10 cellular contexts compared by ENCODE assay signal in the genomic region with DNA sequence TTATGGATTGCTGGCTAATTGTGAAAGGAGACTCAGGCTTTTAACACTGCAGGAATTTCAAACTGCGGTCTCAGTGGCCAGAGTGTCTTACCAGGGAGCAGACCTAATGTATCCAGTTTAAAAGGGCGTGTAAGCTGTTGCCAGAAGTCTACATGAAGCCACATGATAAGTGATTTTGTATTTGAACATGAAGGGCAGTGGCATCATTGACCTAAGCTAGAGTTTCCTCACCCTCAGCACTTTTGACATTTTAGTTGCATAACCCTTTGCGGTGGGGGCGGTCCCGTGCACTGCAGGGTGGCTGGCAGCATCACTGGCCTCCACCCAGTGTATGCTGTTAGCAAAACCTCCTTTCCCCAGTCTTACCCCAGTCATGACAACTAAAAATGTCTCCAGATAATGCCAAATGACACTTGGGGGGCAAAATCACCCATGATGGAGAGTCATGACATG. TPM values are rescaled to one million over a fixed set of nuclear protein-coding genes. Genes with fewer than 3 reads are reported as not detected.
DNase-seq lines count a peak whose midpoint lies in the region; ATAC-seq lines count a peak whose summit lies in the region.
"Had no signal": no experiment of that assay in that cellular context is flagged by ENCODE, and none has a peak within 500 bp of the region (broad histone marks: within the 10 kb centered on the region; RNA-seq: fewer than 3 reads in every experiment).

No MANE protein-coding gene starts in this region.

- intact Hi-C loops in left ventricle myocardium superior (cut with micrococcal nuclease): no loop called here

- H3K27ac ChIP-seq in substantia nigra (ENCODE audit: low read depth, low read length, poor library complexity, severe bottlenecking): peak overlapping the region; percentile 29
- H3K27ac ChIP-seq: A549 had no signal

- DNase-seq in activated CD8-positive, alpha-beta memory T cell treated with anti-CD3 and anti-CD28 coated beads, Interleukin-2, amount 10 ng/mL, durations not matched to agents 7 days and 5 days: peak; percentile 67
- no peak for DNase-seq in activated CD8-positive, alpha-beta memory T cell treated with anti-CD3 and anti-CD28 coated beads for 24 hours
- DNase-seq in activated CD4-positive, alpha-beta T cell treated with anti-CD3 and anti-CD28 coated beads, Interleukin-2, amount 50 U/mL, for 4 hours: peak; percentile 42 to 46
- DNase-seq in left ventricle myocardium superior (peak; percentile 69), substantia nigra (lab: John Stamatoyannopoulos, UW) (peak in 3 of 49 donors; percentile 8 to 25 (median 13)), NCI-H748 treated with DMSO at 0.1 percent for 48 hours (lab: John Stamatoyannopoulos, UW) (no peak), ACHN (no peak)

- H3K9me3 Mint-ChIP-seq in activated CD8-positive, alpha-beta memory T cell treated with anti-CD3 and anti-CD28 coated beads, Interleukin-2, amount 10 ng/mL, durations not matched to agents 7 days and 5 days (ENCODE audit: low read depth): no peaks in the 10 kb centered on the region

- no peak overlapping the region for H3K4me3 Mint-ChIP-seq in activated CD8-positive, alpha-beta memory T cell treated with anti-CD3 and anti-CD28 coated beads, Interleukin-2, amount 10 ng/mL, durations not matched to agents 7 days and 5 days

- H3K36me3 Mint-ChIP-seq in activated CD8-positive, alpha-beta memory T cell treated with anti-CD3 and anti-CD28 coated beads, Interleukin-2, amount 10 ng/mL, durations not matched to agents 7 days and 5 days: peaks cover 32% of the 10 kb centered on the region

- H3K4me1 Mint-ChIP-seq in activated CD8-positive, alpha-beta memory T cell treated with anti-CD3 and anti-CD28 coated beads, Interleukin-2, amount 10 ng/mL, durations not matched to agents 7 days and 5 days: peaks cover 85% of the 10 kb centered on the region

- peak; percentile 52 for ATAC-seq in activated CD8-positive, alpha-beta memory T cell treated with anti-CD3 and anti-CD28 coated beads, Interleukin-2, amount 10 ng/mL, durations not matched to agents 7 days and 5 days
- ATAC-seq in HG03175 (IDR thresholded peaks at IDR 0.05; ENCODE audit: unreplicated experiment): peak; percentile 70
- ATAC-seq in left ventricle myocardium superior: peak; percentile 65
- ATAC-seq: A549 had no signal

- CTCF ChIA-PET in activated CD8-positive, alpha-beta memory T cell treated with anti-CD3 and anti-CD28 coated beads, Interleukin-2, amount 10 ng/mL, durations not matched to agents 7 days and 5 days (lab: Charles Lee): interaction anchor here (0.8 to 3.6 kb wide), 5 partner anchors 9 to 154 kb away, joined by 3 to 13 read pairs (median 4); no protein-coding TSS in a partner anchor

- in situ Hi-C loops in ACHN (cut with HindIII; ENCODE audit: low pct_ligation_motif_present, low pct_unique_long_range_greater_than_20kb, low sequenced_read_pairs): no loop called here

- H3K27me3 Mint-ChIP-seq in activated CD8-positive, alpha-beta memory T cell treated with anti-CD3 and anti-CD28 coated beads, Interleukin-2, amount 10 ng/mL, durations not matched to agents 7 days and 5 days: no peaks in the 10 kb centered on the region

- H3K27ac Mint-ChIP-seq in activated CD8-positive, alpha-beta memory T cell treated with anti-CD3 and anti-CD28 coated beads, Interleukin-2, amount 10 ng/mL, durations not matched to agents 7 days and 5 days: peak overlapping the region; percentile 35

RNA-seq across cellular contexts. Expression of a gene that starts 23.7 kb away (rescaled TPM):
- 10 to 100 TPM; 11.1 to 13.1 TPM for total RNA-seq in activated CD8-positive, alpha-beta memory T cell treated with anti-CD3 and anti-CD28 coated beads, Interleukin-2, amount 10 ng/mL, durations not matched to agents 7 days and 5 days
- not detected for total RNA-seq in left ventricle myocardium superior
- total RNA-seq: lung microvascular endothelial cell had no signal

RNA-seq across cellular contexts. Expression of a gene that starts 25.4 kb away (rescaled TPM):
- 10 to 100 TPM; 15.3 to 19.5 TPM for total RNA-seq in activated CD8-positive, alpha-beta memory T cell treated with anti-CD3 and anti-CD28 coated beads, Interleukin-2, amount 10 ng/mL, durations not matched to agents 7 days and 5 days
- total RNA-seq in left ventricle myocardium superior: 2.6 TPM

Comparison
In these comparisons a context has a peak if more than half of its experiments do, and no peak if none do; other contexts are left out.
1. DNase-seq: peak in activated CD8-positive, alpha-beta memory T cell treated with anti-CD3 and anti-CD28 coated beads, Interleukin-2, amount 10 ng/mL, durations not matched to agents 7 days and 5 days (single experiment), activated CD4-positive, alpha-beta T cell treated with anti-CD3 and anti-CD28 coated beads, Interleukin-2, amount 50 U/mL, for 4 hours (2 of 2) and left ventricle myocardium superior (single experiment); none in activated CD8-positive, alpha-beta memory T cell treated with anti-CD3 and anti-CD28 coated beads for 24 hours (single experiment), NCI-H748 treated with DMSO at 0.1 percent for 48 hours (single experiment) and ACHN (single experiment).
2. RNA of a gene that starts 23.7 kb away (total RNA-seq): 11.1 to 13.1 TPM in activated CD8-positive, alpha-beta memory T cell treated with anti-CD3 and anti-CD28 coated beads, Interleukin-2, amount 10 ng/mL, durations not matched to agents 7 days and 5 days; not detected in left ventricle myocardium superior (single experiment); every median in the first group is over 10 times any median in the second.
3. Peak in every context shown above with its lines, with median percentiles within 50 percentile points of each other: ATAC-seq.